ENCODE assay signal across 9 cellular contexts in genomic region chr6:111710439-111710838, GRCh38.
A peak's percentile ranks its signal among the peaks of the same experiment; 100 is the strongest.
DNase-seq lines count a peak whose midpoint lies in the region; ATAC-seq and TF ChIP-seq lines count a peak whose summit lies in the region.
"Had no signal": no experiment of that assay in that cellular context is flagged by ENCODE, and none has a peak within 500 bp of the region (broad histone marks: within the 10 kb centered on the region; RNA-seq: fewer than 3 reads in every experiment).

No MANE protein-coding gene starts in this region.

- no peak overlapping the region for H3K4me3 Mint-ChIP-seq in activated naive CD4-positive, alpha-beta T cell treated with anti-CD3 and anti-CD28 coated beads for 36 hours

- no peak for TF ChIP-seq CTCF in WERI-Rb-1 (IDR thresholded peaks at IDR 0.05; ENCODE audit: low read depth, low read length)
- no peak for TF ChIP-seq CTCF in hepatocyte (IDR thresholded peaks at IDR 0.05; ENCODE audit: poor library complexity)

- H3K79me2 ChIP-seq in hepatocyte = no peaks in the 10 kb centered on the region

- H3K4me3 ChIP-seq in WERI-Rb-1 (ENCODE audit: low read depth, low read length) (no peak overlapping the region), hepatocyte (no peak overlapping the region)

- no peaks in the 10 kb centered on the region for H3K27me3 Mint-ChIP-seq in activated naive CD4-positive, alpha-beta T cell treated with anti-CD3 and anti-CD28 coated beads for 36 hours (ENCODE audit: low read depth)

- H3K36me3 ChIP-seq in WERI-Rb-1 (peaks cover 18% of the 10 kb centered on the region), hepatocyte (replicated peaks; ENCODE audit: insufficient read depth, low read depth) (no peaks in the 10 kb centered on the region)
- H3K36me3 ChIP-seq: pancreas had no signal

- H3K27ac ChIP-seq in WERI-Rb-1 = peak overlapping the region; percentile 10; the same call in 1 of the 2 replicates
- no peak overlapping the region for H3K27ac ChIP-seq in hepatocyte
- H3K27ac ChIP-seq in substantia nigra (ENCODE audit: low read depth, low read length, poor library complexity, severe bottlenecking) = peak overlapping the region; percentile 19
- H3K27ac ChIP-seq: pancreas had no signal

- H3K9me3 ChIP-seq in WERI-Rb-1 (ENCODE audit: severe bottlenecking) (no peaks in the 10 kb centered on the region), hepatocyte (ENCODE audit: low read depth) (no peaks in the 10 kb centered on the region)
- H3K9me3 ChIP-seq: pancreas had no signal

- peak overlapping the region; percentile 13 for H2AFZ ChIP-seq in hepatocyte

- 98% methylated on average over 2 of the region's 2 CpGs for WGBS in hepatocyte (ENCODE audit: low lambda C conversion rate, missing lambda C conversion rate)

- no peaks in the 10 kb centered on the region for H3K9me3 Mint-ChIP-seq in activated naive CD4-positive, alpha-beta T cell treated with anti-CD3 and anti-CD28 coated beads for 36 hours

- ATAC-seq in esophagus mucosa = no peak

- H4K20me1 ChIP-seq in hepatocyte (ENCODE audit: insufficient read depth, poor library complexity, severe bottlenecking) = no peaks in the 10 kb centered on the region

- no peaks in the 10 kb centered on the region for H3K4me1 ChIP-seq in hepatocyte (ENCODE audit: insufficient read depth)

- no peaks in the 10 kb centered on the region for H3K9me2 ChIP-seq in hepatocyte (replicated peaks; ENCODE audit: insufficient read depth)

- H3K27me3 ChIP-seq in WERI-Rb-1 (ENCODE audit: insufficient read depth, low read depth, severe bottlenecking) = no peaks in the 10 kb centered on the region
- no peaks in the 10 kb centered on the region for H3K27me3 ChIP-seq in hepatocyte
- H3K27me3 ChIP-seq: pancreas had no signal

- CTCF ChIA-PET in activated naive CD4-positive, alpha-beta T cell treated with anti-CD3 and anti-CD28 coated beads for 36 hours (lab: Charles Lee) = interaction anchor here (0.7 to 4.1 kb wide), 32 partner anchors 15 to 453 kb away, joined by 3 to 56 read pairs (median 4); partner anchors contain the start of gene FYN

- H3K27ac Mint-ChIP-seq in activated naive CD4-positive, alpha-beta T cell treated with anti-CD3 and anti-CD28 coated beads for 36 hours = peak overlapping the region; percentile 82

- H3K36me3 Mint-ChIP-seq in activated naive CD4-positive, alpha-beta T cell treated with anti-CD3 and anti-CD28 coated beads for 36 hours (ENCODE audit: low read depth) = peaks cover 44% of the 10 kb centered on the region

- peaks cover 59% of the 10 kb centered on the region for H3K4me1 Mint-ChIP-seq in activated naive CD4-positive, alpha-beta T cell treated with anti-CD3 and anti-CD28 coated beads for 36 hours (ENCODE audit: low read depth)

- intact Hi-C loops in activated naive CD4-positive, alpha-beta T cell treated with anti-CD3 and anti-CD28 coated beads for 36 hours (cut with micrococcal nuclease) = loop anchor here (1.0 to 2.0 kb wide), 7 partner anchors 54 to 452 kb away; partner anchors contain the start of gene FYN

- H3K4me2 ChIP-seq in hepatocyte = peak overlapping the region; percentile 48

- no peak for DNase-seq in activated naive CD4-positive, alpha-beta T cell treated with anti-CD3 and anti-CD28 coated beads for 36 hours
- DNase-seq in activated naive CD4-positive, alpha-beta T cell (lab: John Stamatoyannopoulos, UW) = no peak
- DNase-seq in WERI-Rb-1 = no peak
- DNase-seq in hepatocyte (ENCODE audit: low spot score) = no peak
- no peak for DNase-seq in substantia nigra (lab: John Stamatoyannopoulos, UW)
- DNase-seq in OCI-M1 (lab: John Stamatoyannopoulos, UW) = no peak
- no peak for DNase-seq in NCI-H748 (lab: John Stamatoyannopoulos, UW; ENCODE audit: unreplicated experiment)
